28 cellular contexts compared by ENCODE assay signal in genomic region chr16:7150230-7150629, GRCh38.
"Had no signal": no experiment of that assay in that cellular context is flagged by ENCODE, and none has a peak within 500 bp of the region (broad histone marks: within the 10 kb centered on the region; RNA-seq: fewer than 3 reads in every experiment).

No MANE protein-coding gene starts in this region.

- H3K9me3 ChIP-seq: colonic mucosa, esophagus muscularis mucosa, esophagus squamous epithelium, gastrocnemius medialis had no signal

- DNase-seq: colonic mucosa; cortex of kidney; dermis blood vessel endothelial cell; dorsolateral prefrontal cortex; effector CD4-positive, alpha-beta T cell; effector CD8-positive, alpha-beta T cell; effector memory CD4-positive, alpha-beta T cell; effector memory CD8-positive, alpha-beta T cell; endodermal cell; erythroblast; esophagus squamous epithelium; foreskin fibroblast; foreskin keratinocyte; foreskin melanocyte; gastrocnemius medialis; glutamatergic neuron; head of caudate nucleus; heart left ventricle; heart right ventricle had no signal

- H3K4me3 ChIP-seq: colonic mucosa, coronary artery, dorsolateral prefrontal cortex, esophagus muscularis mucosa, esophagus squamous epithelium, gastrocnemius medialis, gastroesophageal sphincter, heart left ventricle, heart right ventricle had no signal

- H3K4me1 ChIP-seq: colonic mucosa, esophagus muscularis mucosa, esophagus squamous epithelium, foreskin keratinocyte, gastrocnemius medialis, gastroesophageal sphincter, heart left ventricle, heart right ventricle had no signal

- ATAC-seq: effector memory CD8-positive, alpha-beta T cell; esophagus mucosa; foreskin keratinocyte; gastrocnemius medialis; gastroesophageal sphincter; heart left ventricle; heart right ventricle had no signal

- H3K36me3 ChIP-seq: colonic mucosa, esophagus muscularis mucosa, esophagus squamous epithelium, gastrocnemius medialis, gastroesophageal sphincter, heart left ventricle, heart right ventricle had no signal

- H3K27me3 ChIP-seq: colonic mucosa, esophagus muscularis mucosa, esophagus squamous epithelium, foreskin keratinocyte, gastrocnemius medialis, gastroesophageal sphincter, heart left ventricle, heart right ventricle had no signal

- H3K27ac ChIP-seq: colonic mucosa, coronary artery, dorsolateral prefrontal cortex, epithelial cell of prostate, esophagus muscularis mucosa, esophagus squamous epithelium, foreskin keratinocyte, gastrocnemius medialis, gastroesophageal sphincter, heart left ventricle, heart right ventricle had no signal

- FAIRE-seq: colon, endometrium, endothelial cell of umbilical vein, frontal cortex had no signal
